Comparison of ENCODE assay signal across 7 cellular contexts in genomic region chr13:40665754-40666057, GRCh38. TPM values are rescaled to one million over a fixed set of nuclear protein-coding genes. Genes with fewer than 3 reads are reported as not detected.
DNase-seq lines count a peak whose midpoint lies in the region; ATAC-seq, FAIRE-seq and TF ChIP-seq lines count a peak whose summit lies in the region.

No MANE protein-coding gene starts in this region.

- WGBS in small intestine, 3 donors = 0 to 2% (median 1%) methylated on average over 22 to 46 of the region's 46 CpGs

- peak in 1 of 2 donors; percentile 58 for DNase-seq in activated T-cell treated with anti-CD3 and anti-CD28 coated beads, Interleukin-2, amount 50 U/mL, for 72 hours
- DNase-seq in fibroblast of villous mesenchyme (ENCODE audit: low read depth) (no peak), small intestine (peak; percentile 38), NCI-H1436 treated with DMSO at 0.1 percent for 48 hours (lab: John Stamatoyannopoulos, UW) (no peak), occipital lobe (lab: John Stamatoyannopoulos, UW) (no peak)

- H3K4me1 Mint-ChIP-seq in activated T-cell treated with anti-CD3 and anti-CD28 coated beads, Interleukin-2, amount 50 U/mL, for 72 hours (ENCODE audit: low read depth) = peaks cover 43% of the 10 kb centered on the region

- no peaks in the 10 kb centered on the region for H3K27me3 Mint-ChIP-seq in activated T-cell treated with anti-CD3 and anti-CD28 coated beads, Interleukin-2, amount 50 U/mL, for 72 hours (ENCODE audit: low read depth)

- H3K27ac Mint-ChIP-seq in activated T-cell treated with anti-CD3 and anti-CD28 coated beads, Interleukin-2, amount 50 U/mL, for 72 hours = no peak overlapping the region

- no peaks in the 10 kb centered on the region for H3K27me3 ChIP-seq in small intestine (ENCODE audit: control insufficient read depth in 2 of 2, insufficient read depth in 2 of 2, low read length in 2 of 2)

- peaks cover 13 to 21% of the 10 kb centered on the region in 2 donors for H3K36me3 Mint-ChIP-seq in activated T-cell treated with anti-CD3 and anti-CD28 coated beads, Interleukin-2, amount 50 U/mL, for 72 hours (ENCODE audit: insufficient read depth in 2 of 2)

- no peak for TF ChIP-seq CTCF in fibroblast of villous mesenchyme (IDR thresholded peaks at IDR 0.05; ENCODE audit: insufficient read depth, low read depth, low read length)

- H3K9me3 Mint-ChIP-seq in activated T-cell treated with anti-CD3 and anti-CD28 coated beads, Interleukin-2, amount 50 U/mL, for 72 hours = no peaks in the 10 kb centered on the region

- peak overlapping the region; percentile 83 to 93 for H3K4me3 Mint-ChIP-seq in activated T-cell treated with anti-CD3 and anti-CD28 coated beads, Interleukin-2, amount 50 U/mL, for 72 hours

- H3K4me1 ChIP-seq in small intestine (ENCODE audit: control insufficient read depth in 2 of 2, insufficient read depth in 1 of 2, low read depth in 1 of 2, low read length in 1 of 2) = peaks cover 2 to 5% of the 10 kb centered on the region in 2 donors

- FAIRE-seq in small intestine (lab: Jason Lieb, UNC) = no peak

- peak overlapping the region; percentile 99 for H3K27ac ChIP-seq in small intestine (ENCODE audit: low read depth in 1 of 2, low read length in 1 of 2)

- H3K4me3 ChIP-seq in fibroblast of villous mesenchyme (ENCODE audit: low read depth, low read length) (peak overlapping the region; percentile 75), small intestine (ENCODE audit: low read depth in 1 of 2, low read length in 2 of 2) (peak overlapping the region; percentile 99 to 100)

- H3K36me3 ChIP-seq in small intestine (ENCODE audit: control insufficient read depth in 2 of 2, insufficient read depth in 2 of 2, low read length in 2 of 2) = no peaks in the 10 kb centered on the region

- ATAC-seq in GM18867 (IDR thresholded peaks at IDR 0.05; ENCODE audit: unreplicated experiment) (peak; percentile 3), HG03354 (IDR thresholded peaks at IDR 0.05; ENCODE audit: poor library complexity, severe bottlenecking, unreplicated experiment) (peak; percentile 4)
- peak; percentile 4 to 16 for ATAC-seq in activated T-cell treated with anti-CD3 and anti-CD28 coated beads, Interleukin-2, amount 50 U/mL, for 72 hours (replicated peaks in 1 of 2)

- H3K9me3 ChIP-seq in small intestine (ENCODE audit: control insufficient read depth, low read depth) = no peaks in the 10 kb centered on the region

RNA-seq across cellular contexts. Expression of gene FOXO1, which starts 0.7 kb away (rescaled TPM):
- total RNA-seq in activated T-cell treated with anti-CD3 and anti-CD28 coated beads, Interleukin-2, amount 50 U/mL, for 72 hours = 10 to 100 TPM; 47.0 to 56.9 TPM
- total RNA-seq in fibroblast of villous mesenchyme (7.1 and 9.5 TPM in 2 replicates), occipital lobe (4.2 TPM)
- 1 to 10 TPM; 4.0 to 9.0 (median 5.1) TPM for polyA plus RNA-seq in small intestine
